8 cellular contexts compared by ENCODE assay signal in the genomic region with DNA sequence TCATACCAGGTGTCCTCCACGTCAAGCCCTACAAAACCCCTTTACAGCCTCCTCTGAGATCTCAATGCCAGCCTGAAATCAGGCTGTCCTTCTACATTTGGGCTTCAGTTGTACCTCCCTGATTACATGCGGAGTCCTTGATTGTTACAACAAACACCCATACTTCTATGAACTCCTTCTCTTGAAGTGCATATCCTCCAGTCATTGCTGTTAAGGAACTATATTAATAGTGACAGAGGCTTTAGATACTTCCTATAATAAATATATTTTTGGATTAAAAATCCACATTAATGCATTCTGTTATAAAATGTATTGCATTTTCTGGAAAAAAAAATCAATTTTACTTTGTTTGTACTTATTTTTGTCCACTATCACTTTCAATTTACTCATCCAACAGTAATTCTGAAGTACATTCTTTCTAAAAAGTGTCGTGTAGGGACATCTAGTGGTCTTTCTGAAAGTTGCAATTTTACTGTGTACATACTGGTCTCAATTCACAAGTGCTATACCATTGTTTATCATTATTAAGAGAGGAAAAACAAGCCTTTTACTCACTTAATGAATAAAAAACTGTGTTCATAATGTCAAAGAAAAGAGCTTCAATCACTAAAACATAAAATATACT.
DNase-seq lines count a peak whose midpoint lies in the region; ATAC-seq and TF ChIP-seq lines count a peak whose summit lies in the region.

No MANE protein-coding gene starts in this region.

- no peak overlapping the region for H3K27ac ChIP-seq in Panc1 (ENCODE audit: low read length)

- BruUV-seq in Panc1 (replicated peaks; lab: Mats Ljungman, UMichigan) = no TSS peak

- H3K4me3 Mint-ChIP-seq in activated naive CD8-positive, alpha-beta T cell treated with anti-CD3 and anti-CD28 coated beads, Interleukin-2, amount 10 ng/mL, durations not matched to agents 7 days and 5 days = no peak overlapping the region
- no peak overlapping the region for H3K4me3 Mint-ChIP-seq in activated naive CD8-positive, alpha-beta T cell treated with anti-CD3 and anti-CD28 coated beads, Interleukin-2, amount 50 U/mL, for 24 hours
- H3K4me3 Mint-ChIP-seq in neural crest cell = no peak overlapping the region

- H3K9me3 ChIP-seq in Panc1 (ENCODE audit: control insufficient read depth, insufficient read depth, low read depth, low read length) (no peaks in the 10 kb centered on the region), MG63 (no peaks in the 10 kb centered on the region)

- peak; percentile 84 for ATAC-seq in activated naive CD8-positive, alpha-beta T cell treated with anti-CD3 and anti-CD28 coated beads, Interleukin-2, amount 10 ng/mL, durations not matched to agents 7 days and 5 days (ENCODE audit: low read depth)
- no peak for ATAC-seq in activated naive CD8-positive, alpha-beta T cell treated with anti-CD3 and anti-CD28 coated beads, Interleukin-2, amount 50 U/mL, for 24 hours
- peak; percentile 83 for ATAC-seq in Panc1

- H3K4me3 ChIP-seq in Panc1 (ENCODE audit: low read depth in 2 of 2, low read length in 2 of 2) (no peak overlapping the region), MG63 (no peak overlapping the region)

- no peak for TF ChIP-seq POLR2A in erythroblast (IDR thresholded peaks at IDR 0.05; ENCODE audit: low read length)

- in situ Hi-C loops in Panc1 (cut with HindIII; ENCODE audit: low pct_unique_long_range_greater_than_20kb, low sequenced_read_pairs) = no loop called here

- no peaks in the 10 kb centered on the region for H3K36me3 ChIP-seq in Panc1 (ENCODE audit: control insufficient read depth, insufficient read depth, low read length)
- H3K36me3 ChIP-seq in MG63 = no peaks in the 10 kb centered on the region

- H3K27me3 ChIP-seq in Panc1 (ENCODE audit: control insufficient read depth, insufficient read depth, low read length) = no peaks in the 10 kb centered on the region
- H3K27me3 ChIP-seq in MG63 = peaks cover 4% of the 10 kb centered on the region; the same call in 1 of the 2 replicates

- POLR2A ChIA-PET in activated naive CD8-positive, alpha-beta T cell treated with anti-CD3 and anti-CD28 coated beads, Interleukin-2, amount 10 ng/mL, durations not matched to agents 7 days and 5 days (lab: Charles Lee) = no interaction called here
- POLR2A ChIA-PET in Panc1 (lab: Charles Lee) = no interaction called here

- peaks cover under 1% of the 10 kb centered on the region for H3K4me1 Mint-ChIP-seq in activated naive CD8-positive, alpha-beta T cell treated with anti-CD3 and anti-CD28 coated beads, Interleukin-2, amount 10 ng/mL, durations not matched to agents 7 days and 5 days
- H3K4me1 Mint-ChIP-seq in activated naive CD8-positive, alpha-beta T cell treated with anti-CD3 and anti-CD28 coated beads, Interleukin-2, amount 50 U/mL, for 24 hours = no peaks in the 10 kb centered on the region
- peaks cover under 1% of the 10 kb centered on the region for H3K4me1 Mint-ChIP-seq in neural crest cell

- no peaks in the 10 kb centered on the region for H3K4me1 ChIP-seq in Panc1 (ENCODE audit: control insufficient read depth, insufficient read depth, low read length)

- CTCF ChIA-PET in Panc1 (lab: Charles Lee) = no interaction called here

- no peaks in the 10 kb centered on the region for H3K36me3 Mint-ChIP-seq in activated naive CD8-positive, alpha-beta T cell treated with anti-CD3 and anti-CD28 coated beads, Interleukin-2, amount 10 ng/mL, durations not matched to agents 7 days and 5 days
- no peaks in the 10 kb centered on the region for H3K36me3 Mint-ChIP-seq in activated naive CD8-positive, alpha-beta T cell treated with anti-CD3 and anti-CD28 coated beads, Interleukin-2, amount 50 U/mL, for 24 hours (ENCODE audit: low read depth)
- no peaks in the 10 kb centered on the region for H3K36me3 Mint-ChIP-seq in neural crest cell (ENCODE audit: low read depth)

- H3K9me3 Mint-ChIP-seq in activated naive CD8-positive, alpha-beta T cell treated with anti-CD3 and anti-CD28 coated beads, Interleukin-2, amount 10 ng/mL, durations not matched to agents 7 days and 5 days = no peaks in the 10 kb centered on the region
- no peaks in the 10 kb centered on the region for H3K9me3 Mint-ChIP-seq in activated naive CD8-positive, alpha-beta T cell treated with anti-CD3 and anti-CD28 coated beads, Interleukin-2, amount 50 U/mL, for 24 hours
- H3K9me3 Mint-ChIP-seq in neural crest cell = no peaks in the 10 kb centered on the region

- peak; percentile 28; the same call in 1 of the 2 replicates for TF ChIP-seq CTCF in Panc1 (IDR thresholded peaks at IDR 0.05)
- peak; percentile 88 for TF ChIP-seq CTCF in neural crest cell (conservative IDR thresholded peaks at IDR 0.05)

- no peak for DNase-seq in activated naive CD8-positive, alpha-beta T cell treated with anti-CD3 and anti-CD28 coated beads, Interleukin-2, amount 10 ng/mL, durations not matched to agents 7 days and 5 days
- DNase-seq in activated naive CD8-positive, alpha-beta T cell treated with anti-CD3 and anti-CD28 coated beads, Interleukin-2, amount 50 U/mL, for 24 hours = no peak
- DNase-seq in HCEC 1CT (peak; percentile 51), Kasumi-1 (lab: John Stamatoyannopoulos, UW) (peak; percentile 62 to 77), Panc1 (ENCODE audit: low read depth, low spot score) (peak; percentile 53), erythroblast (lab: John Stamatoyannopoulos, UW) (peak; percentile 55 to 74), neural crest cell (ENCODE audit: low read depth, low spot score) (no peak), MG63 (no peak)

- peaks cover 2% of the 10 kb centered on the region for H3K27me3 Mint-ChIP-seq in activated naive CD8-positive, alpha-beta T cell treated with anti-CD3 and anti-CD28 coated beads, Interleukin-2, amount 10 ng/mL, durations not matched to agents 7 days and 5 days
- H3K27me3 Mint-ChIP-seq in activated naive CD8-positive, alpha-beta T cell treated with anti-CD3 and anti-CD28 coated beads, Interleukin-2, amount 50 U/mL, for 24 hours = no peaks in the 10 kb centered on the region
- no peaks in the 10 kb centered on the region for H3K27me3 Mint-ChIP-seq in neural crest cell (ENCODE audit: low read depth)

- intact Hi-C loops in Panc1 (cut with micrococcal nuclease; ENCODE audit: unreplicated experiment) = loop anchor here (1.0 kb wide), 1 partner anchor 96 kb away; no protein-coding TSS in a partner anchor

- H3K27ac Mint-ChIP-seq in activated naive CD8-positive, alpha-beta T cell treated with anti-CD3 and anti-CD28 coated beads, Interleukin-2, amount 10 ng/mL, durations not matched to agents 7 days and 5 days = no peak overlapping the region
- no peak overlapping the region for H3K27ac Mint-ChIP-seq in activated naive CD8-positive, alpha-beta T cell treated with anti-CD3 and anti-CD28 coated beads, Interleukin-2, amount 50 U/mL, for 24 hours
- peak overlapping the region; percentile 68 for H3K27ac Mint-ChIP-seq in neural crest cell (ENCODE audit: unreplicated experiment)

Comparison
In these comparisons a context has a peak if more than half of its experiments do, and no peak if none do; other contexts are left out.
1. DNase-seq: peak in HCEC 1CT (single experiment), Kasumi-1 (2 of 2), Panc1 (single experiment) and erythroblast (2 of 2); none in activated naive CD8-positive, alpha-beta T cell treated with anti-CD3 and anti-CD28 coated beads, Interleukin-2, amount 10 ng/mL, durations not matched to agents 7 days and 5 days (single experiment), activated naive CD8-positive, alpha-beta T cell treated with anti-CD3 and anti-CD28 coated beads, Interleukin-2, amount 50 U/mL, for 24 hours (single experiment), neural crest cell (single experiment) and MG63 (single experiment).